Comparison of ENCODE assay signal across 9 cellular contexts in the genomic region with DNA sequence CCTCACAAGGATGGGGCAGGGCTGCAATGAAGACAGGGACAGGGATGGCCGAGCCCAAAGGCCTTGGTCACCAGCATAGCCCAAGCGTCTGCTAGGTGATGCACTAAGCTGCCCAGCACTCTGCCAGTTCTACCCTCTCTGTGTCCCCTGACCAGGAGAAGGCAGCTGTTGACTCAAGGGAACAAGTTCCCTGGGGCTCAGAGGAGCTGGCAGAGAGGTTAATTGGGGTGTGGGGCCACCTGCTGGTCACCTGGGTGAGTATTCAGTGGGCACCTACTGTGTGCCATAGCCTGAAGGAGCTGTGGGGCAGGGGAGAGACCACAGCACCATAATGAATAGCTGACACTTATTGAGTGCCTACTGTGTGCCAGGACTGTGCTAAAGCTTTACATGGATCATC. TPM values are rescaled to one million over a fixed set of nuclear protein-coding genes. Genes with fewer than 3 reads are reported as not detected.
A peak's percentile ranks its signal among the peaks of the same experiment; 100 is the strongest.
DNase-seq lines count a peak whose midpoint lies in the region; ATAC-seq and TF ChIP-seq lines count a peak whose summit lies in the region.
"Had no signal": no experiment of that assay in that cellular context is flagged by ENCODE, and none has a peak within 500 bp of the region (broad histone marks: within the 10 kb centered on the region; RNA-seq: fewer than 3 reads in every experiment).

No MANE protein-coding gene starts in this region.

- H3K27me3 ChIP-seq in fibroblast of lung (ENCODE audit: control insufficient read depth, insufficient read depth, low read length), result no peaks in the 10 kb centered on the region
- no peaks in the 10 kb centered on the region for H3K27me3 ChIP-seq in ascending aorta

- DNase-seq in Daoy (ENCODE audit: low read depth), result peak; percentile 41
- DNase-seq in M059J (ENCODE audit: low read depth), result peak; percentile 57
- DNase-seq in activated T-cell treated with anti-CD3 and anti-CD28 coated beads for 1 hour (ENCODE audit: low read depth), result peak; percentile 35
- DNase-seq in fibroblast of lung (ENCODE audit: low read depth in 2 of 2), result peak in 1 of 2 donors; percentile 17
- DNase-seq in stimulated activated CD4-positive, alpha-beta T cell treated with anti-CD3 and anti-CD28 coated beads, Interleukin-12 subunit alpha, Interleukin-12 subunit beta, amount 100 ng/mL, for 4 hours, result peak; percentile 49
- DNase-seq in ascending aorta (ENCODE audit: low spot score in 2 of 2), result no peak
- no peak for DNase-seq in DMS153 treated with DMSO at 0.1 percent for 48 hours (lab: John Stamatoyannopoulos, UW; ENCODE audit: unreplicated experiment)

- intact Hi-C loops in ascending aorta (cut with DNase I), result no loop called here

- ATAC-seq in GM18502 (IDR thresholded peaks at IDR 0.05; ENCODE audit: poor library complexity, unreplicated experiment), result no peak

- H3K27ac ChIP-seq in fibroblast of lung (ENCODE audit: insufficient read depth, low read length) (no peak overlapping the region), ascending aorta (no peak overlapping the region)

- H3K9me3 ChIP-seq in fibroblast of lung (ENCODE audit: control insufficient read depth, insufficient read depth, low read depth, low read length), result no peaks in the 10 kb centered on the region
- H3K9me3 ChIP-seq in ascending aorta, result no peaks in the 10 kb centered on the region

- H3K4me3 ChIP-seq in fibroblast of lung (replicated peaks in 1 of 4; ENCODE audit: control extremely low read depth in 1 of 4, insufficient read depth in 1 of 4, low read depth in 3 of 4, low read length in 4 of 4) (no peak overlapping the region), ascending aorta (no peak overlapping the region)

- H4K20me1 ChIP-seq in fibroblast of lung (ENCODE audit: control insufficient read depth, extremely low read depth, insufficient read depth, low read length), result no peaks in the 10 kb centered on the region

- H3K79me2 ChIP-seq in fibroblast of lung (ENCODE audit: control insufficient read depth, insufficient read depth, low read length), result no peaks in the 10 kb centered on the region

- no peak overlapping the region for H3K4me2 ChIP-seq in fibroblast of lung (ENCODE audit: extremely low read depth, insufficient read depth, low read length)

- H2AFZ ChIP-seq in fibroblast of lung (ENCODE audit: low read length), result no peak overlapping the region

- TF ChIP-seq CTCF in fibroblast of lung (conservative IDR thresholded peaks at IDR 0.05 in 1 of 2, IDR thresholded peaks at IDR 0.05 in 1 of 2; ENCODE audit: low read depth in 1 of 2, low read length in 2 of 2) (peak; percentile 24 to 33), ascending aorta (IDR thresholded peaks at IDR 0.05) (peak in 1 of 3 experiments; percentile 19)

- H3K9ac ChIP-seq in fibroblast of lung (ENCODE audit: insufficient read depth, low read length), result no peak overlapping the region

- no peaks in the 10 kb centered on the region for H3K36me3 ChIP-seq in fibroblast of lung (ENCODE audit: control insufficient read depth, insufficient read depth, low read length)
- H3K36me3 ChIP-seq in ascending aorta, result no peaks in the 10 kb centered on the region

- H3K4me1 ChIP-seq in fibroblast of lung (ENCODE audit: control insufficient read depth, extremely low read depth, insufficient read depth, low read length) (no peaks in the 10 kb centered on the region), ascending aorta (peaks cover 0 to 7% of the 10 kb centered on the region in 2 donors)

RNA-seq across cellular contexts. Expression of a gene that starts 22.0 kb away (rescaled TPM):
- total RNA-seq in Daoy (2014; rRNA removed; shearing (Covaris generic)), result 0.36 and 0.51 TPM in 2 replicates
- total RNA-seq in M059J (2014; rRNA removed; shearing (Covaris generic)), result 0.52 and 1.0 TPM in 2 replicates
- 0.17 and 0.26 TPM in 2 replicates for total RNA-seq in fibroblast of lung
- polyA plus RNA-seq in fibroblast of lung, result 0.07 TPM in 2 replicates
- polyA plus RNA-seq in fibroblast of lung (2012), result 0.13 and 0.21 TPM in 2 replicates
- polyA minus RNA-seq in fibroblast of lung (ENCODE audit: low replicate concordance), result 0.07 and 0.31 TPM in 2 replicates
- 3.9 TPM for total RNA-seq in ascending aorta

RNA-seq across cellular contexts. Expression of a gene that starts 35.8 kb away (rescaled TPM):
- 21.7 and 23.4 TPM in 2 replicates for total RNA-seq in Daoy (2014; rRNA removed; shearing (Covaris generic))
- 40.0 and 46.4 TPM in 2 replicates for total RNA-seq in M059J (2014; rRNA removed; shearing (Covaris generic))
- 25.4 and 34.3 TPM in 2 replicates for total RNA-seq in fibroblast of lung
- polyA plus RNA-seq in fibroblast of lung, result 38.4 and 44.6 TPM in 2 replicates
- 34.2 and 38.7 TPM in 2 replicates for polyA plus RNA-seq in fibroblast of lung (2012)
- polyA minus RNA-seq in fibroblast of lung (ENCODE audit: low replicate concordance), result 56.9 and 60.2 TPM in 2 replicates
- 23.7 TPM for total RNA-seq in ascending aorta

RNA-seq across cellular contexts. Expression of a gene that starts 41.1 kb away (rescaled TPM):
- total RNA-seq in Daoy (2014; rRNA removed; shearing (Covaris generic)), result 0.46 TPM in 1 of 2 replicates, not detected in the other
- total RNA-seq in M059J (2014; rRNA removed; shearing (Covaris generic)), result 0.81 and 0.99 TPM in 2 replicates
- total RNA-seq in fibroblast of lung, result 0.99 and 1.0 TPM in 2 replicates
- 1.6 and 1.9 TPM in 2 replicates for polyA plus RNA-seq in fibroblast of lung
- polyA plus RNA-seq in fibroblast of lung (2012), result 2.4 and 2.7 TPM in 2 replicates
- polyA minus RNA-seq in fibroblast of lung (ENCODE audit: low replicate concordance), result 7.9 and 10.8 TPM in 2 replicates
- 6.1 TPM for total RNA-seq in ascending aorta
- polyA plus RNA-seq: neural cell had no signal

Comparison
In these comparisons a context has a peak if more than half of its experiments do, and no peak if none do; other contexts are left out.
1. DNase-seq: peak in Daoy (single experiment), M059J (single experiment), activated T-cell treated with anti-CD3 and anti-CD28 coated beads for 1 hour (single experiment) and stimulated activated CD4-positive, alpha-beta T cell treated with anti-CD3 and anti-CD28 coated beads, Interleukin-12 subunit alpha, Interleukin-12 subunit beta, amount 100 ng/mL, for 4 hours (single experiment); none in ascending aorta (0 of 2) and DMS153 treated with DMSO at 0.1 percent for 48 hours (single experiment).